Comparison of ENCODE assay signal across 8 cellular contexts in the genomic region with DNA sequence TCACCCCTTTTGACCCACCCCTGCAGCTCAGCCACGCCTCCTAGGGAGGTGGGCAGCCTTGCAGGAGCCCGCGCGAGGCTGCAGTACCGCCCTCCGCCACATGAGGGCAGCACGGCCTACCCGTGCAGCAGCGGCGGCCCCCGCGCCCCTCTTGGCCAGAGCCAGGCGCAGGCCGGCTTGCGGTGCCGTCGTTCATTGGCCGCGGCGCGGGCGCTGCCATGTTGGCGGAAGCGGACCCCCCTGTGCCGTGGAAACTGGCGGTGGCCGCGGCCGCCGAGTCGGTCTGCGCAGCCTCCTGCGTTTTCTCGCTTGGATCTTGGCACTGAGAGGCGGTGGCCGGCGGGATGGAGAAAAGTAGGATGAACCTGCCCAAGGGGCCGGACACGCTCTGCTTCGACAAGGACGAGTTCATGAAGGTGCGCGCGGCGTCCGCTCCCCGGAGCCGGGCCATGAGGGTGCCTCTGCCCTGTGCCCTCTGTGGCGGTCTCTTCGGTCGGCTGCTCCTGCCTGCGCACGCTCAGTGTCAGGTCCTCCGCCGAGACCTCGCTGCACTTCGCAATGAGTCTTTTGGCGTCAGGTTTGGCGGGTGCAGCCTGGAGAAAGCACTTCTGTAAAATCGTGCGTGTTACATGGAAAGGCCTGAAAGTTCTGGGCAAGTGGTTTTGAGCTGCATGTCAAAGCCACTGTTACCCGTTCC. TPM values are rescaled to one million over a fixed set of nuclear protein-coding genes. Genes with fewer than 3 reads are reported as not detected.
DNase-seq lines count a peak whose midpoint lies in the region; ATAC-seq lines count a peak whose summit lies in the region.

A gene with protein sequence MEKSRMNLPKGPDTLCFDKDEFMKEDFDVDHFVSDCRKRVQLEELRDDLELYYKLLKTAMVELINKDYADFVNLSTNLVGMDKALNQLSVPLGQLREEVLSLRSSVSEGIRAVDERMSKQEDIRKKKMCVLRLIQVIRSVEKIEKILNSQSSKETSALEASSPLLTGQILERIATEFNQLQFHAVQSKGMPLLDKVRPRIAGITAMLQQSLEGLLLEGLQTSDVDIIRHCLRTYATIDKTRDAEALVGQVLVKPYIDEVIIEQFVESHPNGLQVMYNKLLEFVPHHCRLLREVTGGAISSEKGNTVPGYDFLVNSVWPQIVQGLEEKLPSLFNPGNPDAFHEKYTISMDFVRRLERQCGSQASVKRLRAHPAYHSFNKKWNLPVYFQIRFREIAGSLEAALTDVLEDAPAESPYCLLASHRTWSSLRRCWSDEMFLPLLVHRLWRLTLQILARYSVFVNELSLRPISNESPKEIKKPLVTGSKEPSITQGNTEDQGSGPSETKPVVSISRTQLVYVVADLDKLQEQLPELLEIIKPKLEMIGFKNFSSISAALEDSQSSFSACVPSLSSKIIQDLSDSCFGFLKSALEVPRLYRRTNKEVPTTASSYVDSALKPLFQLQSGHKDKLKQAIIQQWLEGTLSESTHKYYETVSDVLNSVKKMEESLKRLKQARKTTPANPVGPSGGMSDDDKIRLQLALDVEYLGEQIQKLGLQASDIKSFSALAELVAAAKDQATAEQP (plus strand): TSS at position 219 of the 697 bp plus-strand sequence. CDS start 126 bp downstream, at position 345.

- no peaks in the 10 kb centered on the region for H3K36me3 ChIP-seq in effector memory CD4-positive, alpha-beta T cell (ENCODE audit: control insufficient read depth, insufficient read depth, low read length)

- H3K4me3 Mint-ChIP-seq in memory B cell = peak within 1 kb of the TSS; percentile 96

- CTCF ChIA-PET in activated CD8-positive, alpha-beta memory T cell treated with anti-CD3 and anti-CD28 coated beads for 36 hours (lab: Charles Lee) = interaction anchor here (0.6 to 1.4 kb wide), 2 partner anchors 18 to 250 kb away, joined by 4 read pairs; no protein-coding TSS in a partner anchor

- peaks cover 12% of the 10 kb centered on the region for H3K36me3 Mint-ChIP-seq in memory B cell

- POLR2A ChIA-PET in activated CD8-positive, alpha-beta memory T cell treated with anti-CD3 and anti-CD28 coated beads for 36 hours (lab: Charles Lee) = no interaction called here

- H3K27ac ChIP-seq in effector memory CD4-positive, alpha-beta T cell (ENCODE audit: insufficient read depth, low read length, poor library complexity, severe bottlenecking) = peak within 1 kb of the TSS; percentile 69

- peaks cover 31% of the 10 kb centered on the region for H3K4me1 Mint-ChIP-seq in memory B cell

- H3K9me3 Mint-ChIP-seq in memory B cell = no peaks in the 10 kb centered on the region

- H3K27me3 ChIP-seq in effector memory CD4-positive, alpha-beta T cell (replicated peaks; ENCODE audit: control insufficient read depth, insufficient read depth, low read length, poor library complexity, severe bottlenecking) = no peaks in the 10 kb centered on the region

- DNase-seq in COLO829 (ENCODE audit: low spot score) (peak; percentile 94), HS-27A (ENCODE audit: low read depth) (peak; percentile 60), memory B cell (ENCODE audit: low spot score in 2 of 2) (peak; percentile 100)
- peak; percentile 89 for DNase-seq in NK-92 treated with Interleukin-12 subunit alpha and Interleukin-12 subunit beta, amount 100 ng/mL, for 24 hours (lab: John Stamatoyannopoulos, UW)
- peak; percentile 88 to 90 (median 89) for DNase-seq in effector memory CD4-positive, alpha-beta T cell
- peak; percentile 97 for DNase-seq in stimulated activated CD8-positive, alpha-beta memory T cell treated with anti-CD3 and anti-CD28 coated beads, Interleukin-12 subunit alpha, Interleukin-12 subunit beta, amount 100 ng/mL, for 4 hours (ENCODE audit: low read depth)

- H3K27ac Mint-ChIP-seq in memory B cell = peak within 1 kb of the TSS; percentile 93

- H3K4me1 ChIP-seq in effector memory CD4-positive, alpha-beta T cell (ENCODE audit: control insufficient read depth, insufficient read depth, low read length, poor library complexity, severe bottlenecking) = peaks cover 17% of the 10 kb centered on the region

- H3K4me3 ChIP-seq in effector memory CD4-positive, alpha-beta T cell (ENCODE audit: insufficient read depth, low read depth, low read length, poor library complexity, severe bottlenecking) = peak within 1 kb of the TSS; percentile 95

- peak; percentile 97 for ATAC-seq in GM19467 (IDR thresholded peaks at IDR 0.05; ENCODE audit: unreplicated experiment)
- peak; percentile 90 for ATAC-seq in memory B cell (ENCODE audit: low read depth)

- H3K9me3 ChIP-seq in effector memory CD4-positive, alpha-beta T cell (ENCODE audit: control insufficient read depth, low read length) = no peaks in the 10 kb centered on the region

- peaks cover 6% of the 10 kb centered on the region for H3K27me3 Mint-ChIP-seq in memory B cell

RNA-seq across cellular contexts. Expression of the gene that starts here (rescaled TPM):
- total RNA-seq in activated CD8-positive, alpha-beta memory T cell treated with anti-CD3 and anti-CD28 coated beads for 36 hours = 10 to 100 TPM; 41.0 to 42.4 TPM

Comparison
In these comparisons a context has a peak if more than half of its experiments do, and no peak if none do; other contexts are left out.
1. Peak in every context shown above with its lines: DNase-seq, ATAC-seq, H3K4me3 ChIP-seq and H3K27ac ChIP-seq.